ENCODE assay signal across 15 cellular contexts in the genomic region with DNA sequence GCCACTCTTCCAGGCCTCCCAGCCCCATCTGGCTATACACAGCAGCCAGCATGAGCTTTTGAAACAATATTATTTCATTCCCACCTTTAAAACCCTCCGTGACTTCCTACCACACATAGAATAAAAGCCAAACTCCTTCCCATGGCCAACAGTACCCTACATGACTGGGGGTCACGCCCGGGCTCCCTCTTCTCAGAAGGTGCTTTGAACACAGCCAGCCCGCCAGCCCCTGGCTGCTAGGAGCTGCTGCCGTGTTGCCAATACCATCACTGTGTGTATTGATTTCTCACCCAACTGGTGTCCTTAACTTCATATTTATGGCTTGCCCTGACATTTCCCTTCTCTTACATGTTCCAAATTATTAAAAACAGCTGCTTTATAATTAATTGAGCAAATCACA.
DNase-seq lines count a peak whose midpoint lies in the region; ATAC-seq and TF ChIP-seq lines count a peak whose summit lies in the region.
"Had no signal": no experiment of that assay in that cellular context is flagged by ENCODE, and none has a peak within 500 bp of the region (broad histone marks: within the 10 kb centered on the region; RNA-seq: fewer than 3 reads in every experiment).

No MANE protein-coding gene starts in this region.

- CTCF ChIA-PET in Caco-2 (lab: Charles Lee) = interaction anchor here (1.6 kb wide), 1 partner anchor 9 kb away, joined by 4 read pairs; no protein-coding TSS in a partner anchor
- CTCF ChIA-PET in activated naive CD4-positive, alpha-beta T cell treated with anti-CD3 and anti-CD28 coated beads for 36 hours (lab: Charles Lee) = interaction anchor here (1.5 kb wide), 2 partner anchors 16 to 31 kb away, joined by 3 to 4 read pairs; no protein-coding TSS in a partner anchor

- H3K27me3 ChIP-seq in Caco-2 (replicated peaks; ENCODE audit: control insufficient read depth, insufficient read depth, low read length) (no peaks in the 10 kb centered on the region), layer of hippocampus (ENCODE audit: control insufficient read depth, insufficient read depth, low read length) (no peaks in the 10 kb centered on the region)

- H3K27ac ChIP-seq in layer of hippocampus (ENCODE audit: low read depth, low read length) = peak overlapping the region; percentile 99
- H3K27ac ChIP-seq in substantia nigra (ENCODE audit: low read depth, low read length, poor library complexity, severe bottlenecking) = peak overlapping the region; percentile 99
- H3K27ac ChIP-seq: 22Rv1 had no signal

- intact Hi-C loops in Caco-2 (cut with micrococcal nuclease; ENCODE audit: unreplicated experiment) = no loop called here
- intact Hi-C loops in activated naive CD4-positive, alpha-beta T cell treated with anti-CD3 and anti-CD28 coated beads for 36 hours (cut with micrococcal nuclease) = no loop called here

- H3K9me3 ChIP-seq in Caco-2 = no peaks in the 10 kb centered on the region

- H3K4me3 Mint-ChIP-seq in Caco-2 (ENCODE audit: unreplicated experiment) = no peak overlapping the region
- no peak overlapping the region for H3K4me3 Mint-ChIP-seq in central memory CD8-positive, alpha-beta T cell
- no peak overlapping the region for H3K4me3 Mint-ChIP-seq in activated naive CD4-positive, alpha-beta T cell treated with anti-CD3 and anti-CD28 coated beads for 36 hours
- H3K4me3 Mint-ChIP-seq: CD14-positive monocyte; CD8-positive, alpha-beta T cell; GM23338 had no signal

- H3K9me3 Mint-ChIP-seq in Caco-2 (ENCODE audit: unreplicated experiment) = no peaks in the 10 kb centered on the region
- H3K9me3 Mint-ChIP-seq in central memory CD8-positive, alpha-beta T cell = no peaks in the 10 kb centered on the region
- no peaks in the 10 kb centered on the region for H3K9me3 Mint-ChIP-seq in activated naive CD4-positive, alpha-beta T cell treated with anti-CD3 and anti-CD28 coated beads for 36 hours
- H3K9me3 Mint-ChIP-seq: CD14-positive monocyte; CD8-positive, alpha-beta T cell; GM23338 had no signal

- no peak for TF ChIP-seq CTCF in Caco-2 (IDR thresholded peaks at IDR 0.05; ENCODE audit: insufficient read depth in 1 of 2, low read depth in 1 of 2, low read length in 1 of 2, severe bottlenecking in 1 of 2, unreplicated experiment in 1 of 2)

- peaks cover 18% of the 10 kb centered on the region for H3K4me1 Mint-ChIP-seq in Caco-2 (ENCODE audit: low read depth, unreplicated experiment)
- H3K4me1 Mint-ChIP-seq in central memory CD8-positive, alpha-beta T cell = peaks cover 12% of the 10 kb centered on the region
- H3K4me1 Mint-ChIP-seq in activated naive CD4-positive, alpha-beta T cell treated with anti-CD3 and anti-CD28 coated beads for 36 hours (ENCODE audit: low read depth) = no peaks in the 10 kb centered on the region

- POLR2A ChIA-PET in Caco-2 (lab: Charles Lee) = no interaction called here

- H3K4me1 ChIP-seq in Caco-2 = peaks cover 38% of the 10 kb centered on the region

- H3K36me3 Mint-ChIP-seq in Caco-2 (ENCODE audit: insufficient read depth, unreplicated experiment) = no peaks in the 10 kb centered on the region
- no peaks in the 10 kb centered on the region for H3K36me3 Mint-ChIP-seq in central memory CD8-positive, alpha-beta T cell (ENCODE audit: insufficient read depth)
- H3K36me3 Mint-ChIP-seq in activated naive CD4-positive, alpha-beta T cell treated with anti-CD3 and anti-CD28 coated beads for 36 hours (ENCODE audit: low read depth) = no peaks in the 10 kb centered on the region
- H3K36me3 Mint-ChIP-seq: CD14-positive monocyte; CD8-positive, alpha-beta T cell had no signal

- DNase-seq in Caco-2 = no peak
- DNase-seq in central memory CD8-positive, alpha-beta T cell (ENCODE audit: low spot score in 2 of 2) = no peak
- DNase-seq in substantia nigra (lab: John Stamatoyannopoulos, UW) = no peak
- no peak for DNase-seq in UCSD-AML1 (lab: John Stamatoyannopoulos, UW; ENCODE audit: unreplicated experiment)
- DNase-seq in activated naive CD4-positive, alpha-beta T cell treated with anti-CD3 and anti-CD28 coated beads for 36 hours = no peak
- no peak for DNase-seq in NCI-H1694 (lab: John Stamatoyannopoulos, UW)
- DNase-seq: CD8-positive, alpha-beta T cell; COR-L47; DND-41; GDM1; H7 had no signal

- no peaks in the 10 kb centered on the region for H3K36me3 ChIP-seq in Caco-2 (ENCODE audit: control insufficient read depth, insufficient read depth, low read length)

- no peak for ATAC-seq in central memory CD8-positive, alpha-beta T cell (replicated peaks; ENCODE audit: extremely low read depth, poor library complexity, severe bottlenecking)
- ATAC-seq: CD8-positive, alpha-beta T cell; GM23338 had no signal

- BruUV-seq in Caco-2 (replicated peaks; lab: Mats Ljungman, UMichigan) = no TSS peak

- no peak overlapping the region for H3K4me3 ChIP-seq in Caco-2 (ENCODE audit: low read depth, low read length)
- H3K4me3 ChIP-seq: GM23338 had no signal

- H3K27me3 Mint-ChIP-seq in Caco-2 (ENCODE audit: insufficient read depth, unreplicated experiment) = no peaks in the 10 kb centered on the region
- no peaks in the 10 kb centered on the region for H3K27me3 Mint-ChIP-seq in central memory CD8-positive, alpha-beta T cell
- H3K27me3 Mint-ChIP-seq in activated naive CD4-positive, alpha-beta T cell treated with anti-CD3 and anti-CD28 coated beads for 36 hours (ENCODE audit: low read depth) = peaks cover 2% of the 10 kb centered on the region

- H3K27ac Mint-ChIP-seq in Caco-2 (ENCODE audit: unreplicated experiment) = peak overlapping the region; percentile 38
- peak overlapping the region; percentile 33 for H3K27ac Mint-ChIP-seq in central memory CD8-positive, alpha-beta T cell (ENCODE audit: low read depth)
- H3K27ac Mint-ChIP-seq in activated naive CD4-positive, alpha-beta T cell treated with anti-CD3 and anti-CD28 coated beads for 36 hours = no peak overlapping the region
- H3K27ac Mint-ChIP-seq: CD14-positive monocyte; CD8-positive, alpha-beta T cell; GM23338 had no signal
